In genomic region chr3:158693866-158694456, GRCh38 we compare ENCODE assay signal across 2 cellular contexts. TPM values are rescaled to one million over a fixed set of nuclear protein-coding genes. Genes with fewer than 3 reads are reported as not detected.
"Had no signal": no experiment of that assay in that cellular context is flagged by ENCODE, and none has a peak within 500 bp of the region (broad histone marks: within the 10 kb centered on the region; RNA-seq: fewer than 3 reads in every experiment).

No MANE protein-coding gene starts in this region.

RNA-seq across cellular contexts. Expression of gene LXN, which starts 21.5 kb away (rescaled TPM):
- total RNA-seq: myocyte had no signal

RNA-seq across cellular contexts. Expression of gene RARRES1, which starts 38.3 kb away (rescaled TPM):
- total RNA-seq: myocyte had no signal
- polyA plus RNA-seq: keratinocyte had no signal
